Comparison of ENCODE assay signal across 15 cellular contexts in genomic region chr10:102813017-102813541, GRCh38. TPM values are rescaled to one million over a fixed set of nuclear protein-coding genes. Genes with fewer than 3 reads are reported as not detected.
DNase-seq lines count a peak whose midpoint lies in the region; ATAC-seq and TF ChIP-seq lines count a peak whose summit lies in the region.
"Had no signal": no experiment of that assay in that cellular context is flagged by ENCODE, and none has a peak within 500 bp of the region (broad histone marks: within the 10 kb centered on the region; RNA-seq: fewer than 3 reads in every experiment).

No MANE protein-coding gene starts in this region.

- H3K9me3 ChIP-seq in right atrium auricular region: no peaks in the 10 kb centered on the region
- H3K9me3 ChIP-seq: prostate gland, SK-N-SH had no signal

- no peak overlapping the region for H3K4me3 ChIP-seq in right atrium auricular region
- H3K4me3 ChIP-seq: prostate gland had no signal

- POLR2A ChIA-PET in RWPE1 (lab: Yijun Ruan, JAX; ENCODE audit: low non-redundant PET): no interaction called here

- H3K27me3 Mint-ChIP-seq in T-helper 2 cell treated with Interferon-gamma antibody and Interleukin-4, amounts not matched to agents 5 μg/mL and 100 μg/mL, for 36 hours (ENCODE audit: low read depth): no peaks in the 10 kb centered on the region
- no peaks in the 10 kb centered on the region for H3K27me3 Mint-ChIP-seq in chondrocyte (ENCODE audit: low read depth)

- ATAC-seq in stimulated activated effector memory CD8-positive, alpha-beta T cell treated with anti-CD3 and anti-CD28 coated beads, Interleukin-12 subunit alpha, Interleukin-12 subunit beta, amount 100 ng/mL, for 72 hours: no peak
- no peak for ATAC-seq in HG02588 (IDR thresholded peaks at IDR 0.05; ENCODE audit: unreplicated experiment)

- no peaks in the 10 kb centered on the region for H3K9me3 Mint-ChIP-seq in T-helper 2 cell treated with Interferon-gamma antibody and Interleukin-4, amounts not matched to agents 5 μg/mL and 100 μg/mL, for 36 hours
- no peaks in the 10 kb centered on the region for H3K9me3 Mint-ChIP-seq in stimulated activated effector memory CD8-positive, alpha-beta T cell treated with anti-CD3 and anti-CD28 coated beads, Interleukin-12 subunit alpha, Interleukin-12 subunit beta, amount 100 ng/mL, for 72 hours
- H3K9me3 Mint-ChIP-seq in chondrocyte (ENCODE audit: low read depth): no peaks in the 10 kb centered on the region

- TF ChIP-seq CTCF in RWPE1 (conservative IDR thresholded peaks at IDR 0.05; ENCODE audit: low read depth): no peak
- TF ChIP-seq CTCF in right atrium auricular region (IDR thresholded peaks at IDR 0.05): no peak
- no peak for TF ChIP-seq CTCF in chondrocyte (IDR thresholded peaks at IDR 0.05)

- peaks cover 21% of the 10 kb centered on the region for H3K36me3 Mint-ChIP-seq in T-helper 2 cell treated with Interferon-gamma antibody and Interleukin-4, amounts not matched to agents 5 μg/mL and 100 μg/mL, for 36 hours (ENCODE audit: low read depth)
- peaks cover 70% of the 10 kb centered on the region for H3K36me3 Mint-ChIP-seq in stimulated activated effector memory CD8-positive, alpha-beta T cell treated with anti-CD3 and anti-CD28 coated beads, Interleukin-12 subunit alpha, Interleukin-12 subunit beta, amount 100 ng/mL, for 72 hours
- peaks cover 33% of the 10 kb centered on the region for H3K36me3 Mint-ChIP-seq in chondrocyte (ENCODE audit: low read depth)

- peak overlapping the region; percentile 61 for H3K27ac Mint-ChIP-seq in T-helper 2 cell treated with Interferon-gamma antibody and Interleukin-4, amounts not matched to agents 5 μg/mL and 100 μg/mL, for 36 hours
- peak overlapping the region; percentile 64 for H3K27ac Mint-ChIP-seq in stimulated activated effector memory CD8-positive, alpha-beta T cell treated with anti-CD3 and anti-CD28 coated beads, Interleukin-12 subunit alpha, Interleukin-12 subunit beta, amount 100 ng/mL, for 72 hours
- H3K27ac Mint-ChIP-seq in chondrocyte (ENCODE audit: unreplicated experiment): no peak overlapping the region

- H3K27ac ChIP-seq in RWPE1: peak overlapping the region; percentile 27; the same call in 1 of the 2 replicates
- peak overlapping the region; percentile 88 to 91 for H3K27ac ChIP-seq in right atrium auricular region

- H3K4me1 Mint-ChIP-seq in T-helper 2 cell treated with Interferon-gamma antibody and Interleukin-4, amounts not matched to agents 5 μg/mL and 100 μg/mL, for 36 hours (ENCODE audit: low read depth): peaks cover 15% of the 10 kb centered on the region
- H3K4me1 Mint-ChIP-seq in stimulated activated effector memory CD8-positive, alpha-beta T cell treated with anti-CD3 and anti-CD28 coated beads, Interleukin-12 subunit alpha, Interleukin-12 subunit beta, amount 100 ng/mL, for 72 hours: peaks cover 15% of the 10 kb centered on the region
- peaks cover 47% of the 10 kb centered on the region for H3K4me1 Mint-ChIP-seq in chondrocyte (ENCODE audit: low read depth)

- H3K36me3 ChIP-seq in right atrium auricular region: peaks cover 53% of the 10 kb centered on the region

- H3K4me1 ChIP-seq in right atrium auricular region: peaks cover 0 to 57% of the 10 kb centered on the region in 2 donors
- H3K4me1 ChIP-seq: prostate gland had no signal

- DNase-seq in T-helper 2 cell treated with Interferon-gamma antibody and Interleukin-4, amounts not matched to agents 5 μg/mL and 100 μg/mL, for 36 hours (ENCODE audit: low spot score): no peak
- DNase-seq in T-helper 2 cell (no peak), RWPE1 (ENCODE audit: low spot score) (no peak), right atrium auricular region (ENCODE audit: low spot score) (no peak), H4 (ENCODE audit: low spot score) (no peak), chondrocyte (ENCODE audit: low spot score) (no peak)
- no peak for DNase-seq in stimulated activated effector memory CD8-positive, alpha-beta T cell treated with anti-CD3 and anti-CD28 coated beads, Interleukin-12 subunit alpha, Interleukin-12 subunit beta, amount 100 ng/mL, for 72 hours (ENCODE audit: low spot score in 2 of 2)
- DNase-seq: 8988T; islet precursor cell; NCI-H1092; SK-N-SH; stimulated activated CD4-positive, alpha-beta T cell treated with anti-CD3 and anti-CD28 coated beads, Interleukin-2, amount 100 ng/mL, for 24 hours had no signal

- H3K27me3 ChIP-seq in right atrium auricular region: no peaks in the 10 kb centered on the region

- H3K4me3 Mint-ChIP-seq in T-helper 2 cell treated with Interferon-gamma antibody and Interleukin-4, amounts not matched to agents 5 μg/mL and 100 μg/mL, for 36 hours: no peak overlapping the region
- H3K4me3 Mint-ChIP-seq in stimulated activated effector memory CD8-positive, alpha-beta T cell treated with anti-CD3 and anti-CD28 coated beads, Interleukin-12 subunit alpha, Interleukin-12 subunit beta, amount 100 ng/mL, for 72 hours: no peak overlapping the region
- H3K4me3 Mint-ChIP-seq in chondrocyte (ENCODE audit: unreplicated experiment): no peak overlapping the region

- CTCF ChIA-PET in RWPE1 (lab: Yijun Ruan, JAX): no interaction called here

RNA-seq across cellular contexts. Expression of gene CYP17A1, which starts 24.1 kb away (rescaled TPM):
- total RNA-seq in right atrium auricular region (under 1 TPM in 1 of 2 donors, not detected in 1; 0.47 TPM), chondrocyte (not detected in 3 replicates)
- not detected in 2 replicates for total RNA-seq in H4 (2014; rRNA removed; shearing (Covaris generic))
- total RNA-seq: mononuclear cell had no signal

RNA-seq across cellular contexts. Expression of gene BORCS7, which starts 41.0 kb away (rescaled TPM):
- total RNA-seq in right atrium auricular region (10 to 100 TPM; 22.5 to 25.3 TPM), chondrocyte (15.5 to 23.4 TPM (median 17.5 TPM) in 3 replicates)
- 19.1 and 25.1 TPM in 2 replicates for total RNA-seq in H4 (2014; rRNA removed; shearing (Covaris generic))

RNA-seq across cellular contexts. Expression of gene AS3MT, which starts 56.2 kb away (rescaled TPM):
- total RNA-seq in right atrium auricular region (10 to 100 TPM; 11.7 to 17.3 TPM), chondrocyte (2.2 to 3.7 TPM (median 2.3 TPM) in 3 replicates)
- total RNA-seq in H4 (2014; rRNA removed; shearing (Covaris generic)): not detected in 2 replicates
